8 cellular contexts compared by ENCODE assay signal in genomic region chr16:2979669-2980226, GRCh38. TPM values are rescaled to one million over a fixed set of nuclear protein-coding genes. Genes with fewer than 3 reads are reported as not detected.
DNase-seq lines count a peak whose midpoint lies in the region; ATAC-seq, FAIRE-seq and TF ChIP-seq lines count a peak whose summit lies in the region.

No MANE protein-coding gene starts in this region.

- H3K4me1 ChIP-seq in ectodermal cell (ENCODE audit: control insufficient read depth, insufficient read depth, low read length) = peaks cover 14% of the 10 kb centered on the region
- H3K4me1 ChIP-seq in neuron (ENCODE audit: insufficient read depth, low read length) = peaks cover 20% of the 10 kb centered on the region

- no peaks in the 10 kb centered on the region for H3K27me3 ChIP-seq in ectodermal cell (ENCODE audit: control insufficient read depth, insufficient read depth, low read length, poor library complexity, severe bottlenecking)
- peaks cover 2% of the 10 kb centered on the region for H3K27me3 ChIP-seq in neuron (ENCODE audit: insufficient read depth, low read length)

- H3K27ac ChIP-seq in ectodermal cell (ENCODE audit: insufficient read depth, low read depth, low read length, poor library complexity, severe bottlenecking) = no peak overlapping the region

- no peak for DNase-seq in AG09309 (ENCODE audit: low read depth)
- no peak for DNase-seq in GM19239 (ENCODE audit: insufficient read length, low spot score)
- peak; percentile 10 for DNase-seq in NOMO-1 treated with DMSO at 0.1 percent for 48 hours (lab: John Stamatoyannopoulos, UW; ENCODE audit: unreplicated experiment)
- DNase-seq in NCI-H1694 treated with DMSO at 0.1 percent for 48 hours (lab: John Stamatoyannopoulos, UW) = no peak
- no peak for DNase-seq in cerebellar nuclear complex (lab: John Stamatoyannopoulos, UW)

- peak overlapping the region; percentile 59 for H2AFZ ChIP-seq in neuron (ENCODE audit: low read depth, low read length)

- no peak for TF ChIP-seq CTCF in AG09309 (IDR thresholded peaks at IDR 0.05; ENCODE audit: control insufficient read depth, insufficient read depth, low read depth, low read length, missing control alignments)

- no peaks in the 10 kb centered on the region for H3K36me3 ChIP-seq in ectodermal cell (ENCODE audit: control insufficient read depth, insufficient read depth, low read length)
- peaks cover 29% of the 10 kb centered on the region for H3K36me3 ChIP-seq in neuron (ENCODE audit: insufficient read depth, low read length)

- H3K4me3 ChIP-seq in AG09309 (ENCODE audit: control insufficient read depth, low read depth, low read length) (peak overlapping the region; percentile 80), ectodermal cell (ENCODE audit: insufficient read depth, low read depth, low read length) (peak overlapping the region; percentile 72), neuron (ENCODE audit: low read length) (peak overlapping the region; percentile 79)

- WGBS in ectodermal cell, 2 experiments = 8 to 10% methylated on average over 43 of the region's 43 CpGs

- H3K9me3 ChIP-seq in ectodermal cell (ENCODE audit: control insufficient read depth, low read length) (no peaks in the 10 kb centered on the region), neuron (ENCODE audit: low read length) (no peaks in the 10 kb centered on the region)

- no peak for ATAC-seq in GM18502 (IDR thresholded peaks at IDR 0.05; ENCODE audit: poor library complexity, unreplicated experiment)

- FAIRE-seq in GM19239 (lab: Jason Lieb, UNC) = peak; percentile 35

RNA-seq across cellular contexts. Expression of gene PKMYT1, which starts 0.5 kb away (rescaled TPM):
- 49.2 TPM for polyA plus RNA-seq in ectodermal cell (2013, experiment 1 of 4)
- polyA plus RNA-seq in ectodermal cell (2013, experiment 2 of 4) = 46.8 TPM
- polyA plus RNA-seq in ectodermal cell (2013, experiment 3 of 4) = 36.0 TPM
- polyA plus RNA-seq in ectodermal cell (2013, experiment 4 of 4) = 36.1 TPM

RNA-seq across cellular contexts. Expression of gene PAQR4, which starts 10.6 kb away (rescaled TPM):
- 25.2 TPM for polyA plus RNA-seq in ectodermal cell (2013, experiment 1 of 4)
- polyA plus RNA-seq in ectodermal cell (2013, experiment 2 of 4) = 29.3 TPM
- 21.9 TPM for polyA plus RNA-seq in ectodermal cell (2013, experiment 3 of 4)
- 19.2 TPM for polyA plus RNA-seq in ectodermal cell (2013, experiment 4 of 4)

RNA-seq across cellular contexts. Expression of gene KREMEN2, which starts 15.7 kb away (rescaled TPM):
- polyA plus RNA-seq in ectodermal cell (2013, experiment 1 of 4) = 7.9 TPM
- polyA plus RNA-seq in ectodermal cell (2013, experiment 2 of 4) = 6.5 TPM
- 3.7 TPM for polyA plus RNA-seq in ectodermal cell (2013, experiment 3 of 4)
- 3.5 TPM for polyA plus RNA-seq in ectodermal cell (2013, experiment 4 of 4)

RNA-seq across cellular contexts. Expression of gene CLDN9, which starts 33.0 kb away (rescaled TPM):
- not detected for polyA plus RNA-seq in ectodermal cell (2013, experiment 1 of 4)
- 0.09 TPM for polyA plus RNA-seq in ectodermal cell (2013, experiment 2 of 4)
- polyA plus RNA-seq in ectodermal cell (2013, experiment 3 of 4) = not detected
- polyA plus RNA-seq in ectodermal cell (2013, experiment 4 of 4) = not detected

RNA-seq across cellular contexts. Expression of gene CLDN6, which starts 38.2 kb away (rescaled TPM):
- polyA plus RNA-seq in ectodermal cell (2013, experiment 1 of 4) = 119 TPM
- 120 TPM for polyA plus RNA-seq in ectodermal cell (2013, experiment 2 of 4)
- polyA plus RNA-seq in ectodermal cell (2013, experiment 3 of 4) = 83.0 TPM
- polyA plus RNA-seq in ectodermal cell (2013, experiment 4 of 4) = 94.7 TPM
